In genomic region chr10:16891375-16892313, GRCh38 we compare ENCODE assay signal across 9 cellular contexts.
DNase-seq lines count a peak whose midpoint lies in the region; ATAC-seq and TF ChIP-seq lines count a peak whose summit lies in the region.
"Had no signal": no experiment of that assay in that cellular context is flagged by ENCODE, and none has a peak within 500 bp of the region (broad histone marks: within the 10 kb centered on the region; RNA-seq: fewer than 3 reads in every experiment).

No MANE protein-coding gene starts in this region.

- H3K27ac Mint-ChIP-seq in Calu3 (ENCODE audit: unreplicated experiment): peak overlapping the region; percentile 99
- H3K27ac Mint-ChIP-seq: IgD-negative memory B cell had no signal

- H3K9me3 Mint-ChIP-seq in Calu3 (ENCODE audit: low read depth, unreplicated experiment): peaks cover 3% of the 10 kb centered on the region

- no peaks in the 10 kb centered on the region for H3K27me3 ChIP-seq in WERI-Rb-1 (ENCODE audit: insufficient read depth, low read depth, severe bottlenecking)
- no peaks in the 10 kb centered on the region for H3K27me3 ChIP-seq in colonic mucosa
- H3K27me3 ChIP-seq in lung (ENCODE audit: control insufficient read depth, insufficient read depth): no peaks in the 10 kb centered on the region

- ATAC-seq in lung (ENCODE audit: insufficient read depth, low FRiP score): peak; percentile 65

- H3K27ac ChIP-seq in WERI-Rb-1 (no peak overlapping the region), colonic mucosa (no peak overlapping the region), lung (ENCODE audit: low read depth in 1 of 2, low read length in 1 of 2) (peak overlapping the region in 1 of 2 donors; percentile 14)

- H3K4me1 ChIP-seq in colonic mucosa (no peaks in the 10 kb centered on the region), lung (ENCODE audit: control insufficient read depth in 2 of 2, insufficient read depth in 2 of 2, low read length in 2 of 2) (peaks cover 0 to 3% of the 10 kb centered on the region in 2 donors)

- DNase-seq in Calu3 (peak; percentile 58), HT-29 (ENCODE audit: low spot score) (peak; percentile 84), WERI-Rb-1 (peak; percentile 43), colonic mucosa (peak; percentile 31), lung (ENCODE audit: low spot score) (peak; percentile 40), NCI-H510A treated with DMSO at 0.1 percent for 48 hours (lab: John Stamatoyannopoulos, UW) (no peak), NCI-H187 treated with DMSO at 0.1 percent for 48 hours (lab: John Stamatoyannopoulos, UW) (no peak)
- peak; percentile 25 for DNase-seq in stimulated activated CD8-positive, alpha-beta memory T cell treated with anti-CD3 and anti-CD28 coated beads, Interleukin-12 subunit alpha, Interleukin-12 subunit beta, amount 100 ng/mL, for 4 hours (ENCODE audit: low read depth)

- intact Hi-C loops in Calu3 (cut with micrococcal nuclease; ENCODE audit: unreplicated experiment): loop anchor here (2.0 to 5.0 kb wide), 6 partner anchors 75 to 287 kb away; no protein-coding TSS in a partner anchor
- intact Hi-C loops in colonic mucosa (cut with DNase I): no loop called here

- WGBS in lung, 2 donors: 20 to 32% methylated on average over 12 of the region's 12 CpGs

- H3K9ac ChIP-seq in colonic mucosa (ENCODE audit: low read depth in 2 of 2, low read length in 2 of 2): no peak overlapping the region

- peaks cover 23% of the 10 kb centered on the region for H3K4me1 Mint-ChIP-seq in Calu3 (ENCODE audit: low read depth, unreplicated experiment)

- H3K9me3 ChIP-seq in WERI-Rb-1 (ENCODE audit: severe bottlenecking) (no peaks in the 10 kb centered on the region), colonic mucosa (no peaks in the 10 kb centered on the region), lung (ENCODE audit: control insufficient read depth in 2 of 2, insufficient read depth in 1 of 2, low read length in 1 of 2) (no peaks in the 10 kb centered on the region)

- TF ChIP-seq CTCF in Calu3 (IDR thresholded peaks at IDR 0.05; ENCODE audit: unreplicated experiment) (no peak), WERI-Rb-1 (IDR thresholded peaks at IDR 0.05; ENCODE audit: low read depth, low read length) (peak; percentile 54), colonic mucosa (IDR thresholded peaks at IDR 0.05) (no peak), lung (IDR thresholded peaks at IDR 0.05; ENCODE audit: control extremely low read depth, extremely low read depth) (peak; percentile 44)

- BruUV-seq in Calu3 (replicated peaks; lab: Mats Ljungman, UMichigan): TSS peak; percentile 100

- peaks cover 19% of the 10 kb centered on the region for H3K36me3 Mint-ChIP-seq in Calu3 (ENCODE audit: insufficient read depth, unreplicated experiment)
- H3K36me3 Mint-ChIP-seq: IgD-negative memory B cell had no signal

- CTCF ChIA-PET in Calu3 (lab: Charles Lee): interaction anchor here (0.7 to 1.4 kb wide), 3 partner anchors 37 to 309 kb away, joined by 3 to 4 read pairs (median 4); partner anchors contain the start of gene TRDMT1

- no peaks in the 10 kb centered on the region for H3K36me3 ChIP-seq in WERI-Rb-1
- H3K36me3 ChIP-seq in colonic mucosa: no peaks in the 10 kb centered on the region
- no peaks in the 10 kb centered on the region for H3K36me3 ChIP-seq in lung (ENCODE audit: control insufficient read depth in 2 of 2, insufficient read depth in 2 of 2, low read length in 2 of 2)

- H3K27me3 Mint-ChIP-seq in Calu3 (ENCODE audit: unreplicated experiment): no peaks in the 10 kb centered on the region

- H3K4me3 Mint-ChIP-seq in Calu3 (ENCODE audit: low read depth, unreplicated experiment): peak overlapping the region; percentile 68

- H3K4me3 ChIP-seq in WERI-Rb-1 (ENCODE audit: low read depth, low read length): no peak overlapping the region; the same call in 1 of the 2 replicates
- H3K4me3 ChIP-seq in colonic mucosa: no peak overlapping the region
- H3K4me3 ChIP-seq in lung: no peak overlapping the region

Comparison
In these comparisons a context has a peak if more than half of its experiments do, and no peak if none do; other contexts are left out.
1. DNase-seq: peak in Calu3 (single experiment), HT-29 (single experiment), WERI-Rb-1 (single experiment), colonic mucosa (single experiment), lung (single experiment) and stimulated activated CD8-positive, alpha-beta memory T cell treated with anti-CD3 and anti-CD28 coated beads, Interleukin-12 subunit alpha, Interleukin-12 subunit beta, amount 100 ng/mL, for 4 hours (single experiment); none in NCI-H510A treated with DMSO at 0.1 percent for 48 hours (single experiment) and NCI-H187 treated with DMSO at 0.1 percent for 48 hours (single experiment).
2. CTCF ChIP-seq: peak in WERI-Rb-1 (single experiment) and lung (single experiment); none in Calu3 (single experiment) and colonic mucosa (single experiment).